ENCODE assay signal across 2 cellular contexts in genomic region chr2:19305400-19306055, GRCh38. TPM values are rescaled to one million over a fixed set of nuclear protein-coding genes. Genes with fewer than 3 reads are reported as not detected.
"Had no signal": no experiment of that assay in that cellular context is flagged by ENCODE, and none has a peak within 500 bp of the region (broad histone marks: within the 10 kb centered on the region; RNA-seq: fewer than 3 reads in every experiment).

No MANE protein-coding gene starts in this region.

RNA-seq across cellular contexts. Expression of gene OSR1, which starts 52.9 kb away (rescaled TPM):
- total RNA-seq: activated CD4-positive, alpha-beta memory T cell treated with anti-CD3 and anti-CD28 coated beads, Interleukin-2, amount 10 ng/mL, durations not matched to agents 7 days and 5 days; activated CD4-positive, alpha-beta T cell treated with anti-CD3 and anti-CD28 coated beads for 36 hours had no signal
